ENCODE assay signal across 1 cellular context in genomic region chr3:43953814-43954241, GRCh38.
A peak's percentile ranks its signal among the peaks of the same experiment; 100 is the strongest.
TF ChIP-seq lines count a peak whose summit lies in the region.

No MANE protein-coding gene starts in this region.

TF ChIP-seq in K562, 482 proteins besides CTCF, POLR2A, EP300 and RAD21 (continued from another document):
- no peak for TF ChIP-seq HDAC6 (IDR thresholded peaks at IDR 0.05; ENCODE audit: low read depth, low read length)
- peak; percentile 72 for TF ChIP-seq FOSL1 (tag; conservative IDR thresholded peaks at IDR 0.05)
